In the genomic region with DNA sequence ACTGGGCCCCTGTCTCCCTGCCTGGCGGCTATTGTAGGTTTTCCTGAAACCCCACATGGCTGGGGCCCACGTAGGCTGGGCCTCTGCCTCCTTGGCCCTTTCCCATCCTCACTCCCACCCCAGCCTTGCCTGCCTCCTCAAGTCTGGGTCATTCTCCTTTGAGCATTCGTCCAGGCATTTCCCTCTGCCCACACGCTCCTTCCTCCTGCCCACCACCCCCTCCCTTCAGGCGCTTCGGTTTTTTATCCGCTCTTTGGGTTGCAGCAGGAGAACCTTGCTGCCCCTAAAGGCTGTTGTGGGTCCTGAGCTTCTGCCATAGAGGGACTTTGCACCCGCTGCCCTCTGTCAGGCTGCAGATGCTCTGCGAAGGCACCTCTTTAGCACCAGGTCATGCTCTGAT, we compare ENCODE assay signal across 2 cellular contexts.
TF ChIP-seq lines count a peak whose summit lies in the region.

No MANE protein-coding gene starts in this region.

TF ChIP-seq in H1, 55 proteins besides CTCF, POLR2A, EP300 and RAD21 (continues in another document):
- TF ChIP-seq BACH1 (IDR thresholded peaks at IDR 0.05; ENCODE audit: low read length) (no peak), CHD1 (IDR thresholded peaks at IDR 0.05; ENCODE audit: low read depth, low read length) (no peak), KDM5A (IDR thresholded peaks at IDR 0.05; ENCODE audit: low read length) (no peak), POU5F1 (IDR thresholded peaks at IDR 0.05; ENCODE audit: low read depth, low read length) (no peak), SP1 (IDR thresholded peaks at IDR 0.05; ENCODE audit: low read depth, low read length) (no peak), TBP (IDR thresholded peaks at IDR 0.05; ENCODE audit: low read depth, low read length) (no peak), TEAD4 (IDR thresholded peaks at IDR 0.05; ENCODE audit: low read depth, low read length) (no peak), TAF1 (IDR thresholded peaks at IDR 0.05; ENCODE audit: low read depth, low read length) (no peak), SAP30 (IDR thresholded peaks at IDR 0.05; ENCODE audit: insufficient read depth, insufficient replicate concordance, low read length) (no peak), JUN (IDR thresholded peaks at IDR 0.05; ENCODE audit: low read depth, low read length) (no peak), TCF12 (IDR thresholded peaks at IDR 0.05; ENCODE audit: low read depth, low read length) (no peak), GABPA (IDR thresholded peaks at IDR 0.05; ENCODE audit: borderline replicate concordance, insufficient read depth, low read length) (no peak), SIRT6 (IDR thresholded peaks at IDR 0.05; ENCODE audit: low read length) (no peak), JUND (IDR thresholded peaks at IDR 0.05; ENCODE audit: low read length) (no peak), RXRA (IDR thresholded peaks at IDR 0.05; ENCODE audit: insufficient read depth, low read depth, low read length) (no peak)
- TF ChIP-seq, protein P1, sequence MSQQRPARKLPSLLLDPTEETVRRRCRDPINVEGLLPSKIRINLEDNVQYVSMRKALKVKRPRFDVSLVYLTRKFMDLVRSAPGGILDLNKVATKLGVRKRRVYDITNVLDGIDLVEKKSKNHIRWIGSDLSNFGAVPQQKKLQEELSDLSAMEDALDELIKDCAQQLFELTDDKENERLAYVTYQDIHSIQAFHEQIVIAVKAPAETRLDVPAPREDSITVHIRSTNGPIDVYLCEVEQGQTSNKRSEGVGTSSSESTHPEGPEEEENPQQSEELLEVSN (IDR thresholded peaks at IDR 0.05): no peak
- TF ChIP-seq, protein P2, sequence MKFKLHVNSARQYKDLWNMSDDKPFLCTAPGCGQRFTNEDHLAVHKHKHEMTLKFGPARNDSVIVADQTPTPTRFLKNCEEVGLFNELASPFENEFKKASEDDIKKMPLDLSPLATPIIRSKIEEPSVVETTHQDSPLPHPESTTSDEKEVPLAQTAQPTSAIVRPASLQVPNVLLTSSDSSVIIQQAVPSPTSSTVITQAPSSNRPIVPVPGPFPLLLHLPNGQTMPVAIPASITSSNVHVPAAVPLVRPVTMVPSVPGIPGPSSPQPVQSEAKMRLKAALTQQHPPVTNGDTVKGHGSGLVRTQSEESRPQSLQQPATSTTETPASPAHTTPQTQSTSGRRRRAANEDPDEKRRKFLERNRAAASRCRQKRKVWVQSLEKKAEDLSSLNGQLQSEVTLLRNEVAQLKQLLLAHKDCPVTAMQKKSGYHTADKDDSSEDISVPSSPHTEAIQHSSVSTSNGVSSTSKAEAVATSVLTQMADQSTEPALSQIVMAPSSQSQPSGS (IDR thresholded peaks at IDR 0.05; ENCODE audit: low read length): no peak
- TF ChIP-seq, protein P3, sequence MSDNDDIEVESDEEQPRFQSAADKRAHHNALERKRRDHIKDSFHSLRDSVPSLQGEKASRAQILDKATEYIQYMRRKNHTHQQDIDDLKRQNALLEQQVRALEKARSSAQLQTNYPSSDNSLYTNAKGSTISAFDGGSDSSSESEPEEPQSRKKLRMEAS (IDR thresholded peaks at IDR 0.05): no peak

TF ChIP-seq in GM12891, 5 proteins besides CTCF, POLR2A, EP300 and RAD21:
- TF ChIP-seq PAX5 (IDR thresholded peaks at IDR 0.05; ENCODE audit: insufficient read depth, low read length, severe bottlenecking): no peak
- TF ChIP-seq POLR2AphosphoS5 (IDR thresholded peaks at IDR 0.05; ENCODE audit: low read depth, low read length): no peak
- no peak for TF ChIP-seq POU2F2 (IDR thresholded peaks at IDR 0.05; ENCODE audit: low read depth, low read length)
- TF ChIP-seq TAF1 (IDR thresholded peaks at IDR 0.05; ENCODE audit: low read depth, low read length): no peak
- TF ChIP-seq SPI1 (IDR thresholded peaks at IDR 0.05; ENCODE audit: low read depth, low read length): no peak
